In the genomic region with DNA sequence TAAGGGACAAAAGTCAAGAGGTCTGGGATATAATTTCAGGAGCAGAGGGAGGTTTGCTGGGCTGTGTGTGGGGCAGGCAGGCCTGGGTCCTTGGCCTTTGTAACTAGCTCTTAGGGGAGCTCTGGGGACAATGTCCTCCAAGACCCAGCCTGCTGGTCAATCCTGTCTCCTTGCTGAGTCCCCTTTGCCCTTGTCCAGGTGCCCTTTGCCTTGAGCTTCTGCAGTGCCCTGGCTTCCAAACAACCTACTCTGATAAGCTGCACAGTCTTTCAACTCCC, we compare ENCODE assay signal across 23 cellular contexts. TPM values are rescaled to one million over a fixed set of nuclear protein-coding genes. Genes with fewer than 3 reads are reported as not detected.
"Had no signal": no experiment of that assay in that cellular context is flagged by ENCODE, and none has a peak within 500 bp of the region (broad histone marks: within the 10 kb centered on the region; RNA-seq: fewer than 3 reads in every experiment).

No MANE protein-coding gene starts in this region.

- H3K27ac ChIP-seq: brain microvascular endothelial cell, left lung, neutrophil, prostate gland had no signal

- H3K4me1 ChIP-seq: prostate gland had no signal

- H3K9me3 Mint-ChIP-seq: activated B cell treated with CpG ODN at 0.5 μM for 24 hours; activated naive CD8-positive, alpha-beta T cell treated with anti-CD3 and anti-CD28 coated beads, Interleukin-2, amount 10 ng/mL, durations not matched to agents 7 days and 5 days; effector memory CD8-positive, alpha-beta T cell had no signal

- H3K27me3 ChIP-seq: brain microvascular endothelial cell, left lung, testis had no signal

- H3K4me3 ChIP-seq: left lung, mucosa of descending colon, prostate gland, testis had no signal

- H3K9me3 ChIP-seq: left lung, mucosa of descending colon, neutrophil, prostate gland, testis had no signal

- H3K36me3 ChIP-seq: brain microvascular endothelial cell, left lung, neutrophil, prostate gland had no signal

- DNase-seq: activated B cell treated with CpG ODN at 0.5 μM for 24 hours; activated CD4-positive, alpha-beta T cell treated with anti-CD3 and anti-CD28 coated beads for 36 hours; activated CD8-positive, alpha-beta memory T cell treated with anti-CD3 and anti-CD28 coated beads for 24 hours; activated effector memory CD4-positive, alpha-beta T cell treated with Interleukin-2 at 50 U/mL for 16 hours; activated naive CD4-positive, alpha-beta T cell treated with anti-CD3 and anti-CD28 coated beads for 36 hours; activated naive CD8-positive, alpha-beta T cell treated with anti-CD3 and anti-CD28 coated beads, Interleukin-2, amount 10 ng/mL, durations not matched to agents 7 days and 5 days; amniotic stem cell; cortex of kidney; effector memory CD8-positive, alpha-beta T cell; head of caudate nucleus; kidney glomerular epithelial cell; left lung; mucosa of descending colon; nephron progenitor cell; retina; stimulated activated CD4-positive, alpha-beta T cell treated with anti-CD3 and anti-CD28 coated beads, Interleukin-2, amount 100 ng/mL, for 48 hours; stimulated activated naive CD8-positive, alpha-beta T cell treated with anti-CD3 and anti-CD28 coated beads, Interleukin-15, Interleukin-2, amounts not matched to agents 100 U/mL and 50 U/mL, for 24 hours; T-helper 2 cell; testis had no signal

- H3K4me3 Mint-ChIP-seq: activated B cell treated with CpG ODN at 0.5 μM for 24 hours; activated CD4-positive, alpha-beta T cell treated with anti-CD3 and anti-CD28 coated beads for 36 hours; activated naive CD4-positive, alpha-beta T cell treated with anti-CD3 and anti-CD28 coated beads for 36 hours; effector memory CD8-positive, alpha-beta T cell; nephron progenitor cell had no signal

- H3K27me3 Mint-ChIP-seq: activated B cell treated with CpG ODN at 0.5 μM for 24 hours; activated CD4-positive, alpha-beta T cell treated with anti-CD3 and anti-CD28 coated beads for 36 hours; activated naive CD8-positive, alpha-beta T cell treated with anti-CD3 and anti-CD28 coated beads, Interleukin-2, amount 10 ng/mL, durations not matched to agents 7 days and 5 days had no signal

- H3K27ac Mint-ChIP-seq: activated B cell treated with CpG ODN at 0.5 μM for 24 hours; activated CD4-positive, alpha-beta T cell treated with anti-CD3 and anti-CD28 coated beads for 36 hours; activated naive CD4-positive, alpha-beta T cell treated with anti-CD3 and anti-CD28 coated beads for 36 hours; activated naive CD8-positive, alpha-beta T cell treated with anti-CD3 and anti-CD28 coated beads, Interleukin-2, amount 10 ng/mL, durations not matched to agents 7 days and 5 days; effector memory CD8-positive, alpha-beta T cell; nephron progenitor cell had no signal

RNA-seq across cellular contexts. Expression of gene REEP1, which starts 30.0 kb away (rescaled TPM):
- total RNA-seq: activated B cell treated with CpG ODN at 0.5 μM for 24 hours, osteocyte had no signal
